In the genomic region with DNA sequence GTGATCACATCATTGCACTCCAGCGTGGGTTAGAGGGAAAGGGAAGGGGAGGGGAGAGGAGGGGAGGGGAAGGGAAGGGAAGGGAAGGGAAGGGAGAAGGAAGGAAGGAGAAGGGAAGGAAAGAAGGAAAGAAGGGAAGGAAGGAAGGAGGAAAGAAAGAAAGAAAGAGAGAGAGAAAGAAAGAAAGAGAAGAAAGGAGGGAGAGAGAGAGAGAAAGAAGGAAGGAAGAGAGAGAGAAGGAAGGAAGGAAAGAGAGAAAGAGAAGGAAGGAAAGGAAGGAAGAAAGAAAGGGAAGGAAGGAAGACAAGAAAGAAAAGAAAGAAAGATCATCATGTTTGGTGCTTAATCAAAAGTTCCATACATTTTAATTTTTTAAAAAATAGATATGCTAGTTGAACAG, we compare ENCODE assay signal across 28 cellular contexts.
"Had no signal": no experiment of that assay in that cellular context is flagged by ENCODE, and none has a peak within 500 bp of the region (broad histone marks: within the 10 kb centered on the region; RNA-seq: fewer than 3 reads in every experiment).

No MANE protein-coding gene starts in this region.

- H3K27ac Mint-ChIP-seq: dendritic cell treated with granulocyte-macrophage colony-stimulating factor and Interleukin-4, amounts not matched to agents 40 ng/mL and 50 ng/mL, for 4 days; effector memory CD8-positive, alpha-beta T cell; endodermal cell had no signal

- H3K27me3 ChIP-seq: colonic mucosa, esophagus squamous epithelium, gastrocnemius medialis, heart left ventricle, heart right ventricle, hepatocyte had no signal

- ATAC-seq: effector memory CD8-positive, alpha-beta T cell; esophagus mucosa; foreskin keratinocyte; gastrocnemius medialis; gastroesophageal sphincter; heart left ventricle; heart right ventricle had no signal

- H3K9me3 ChIP-seq: colonic mucosa, esophagus muscularis mucosa, esophagus squamous epithelium, gastrocnemius medialis, gastroesophageal sphincter, heart left ventricle, heart right ventricle had no signal

- DNase-seq: colonic mucosa; cortex of kidney; dermis blood vessel endothelial cell; effector CD4-positive, alpha-beta T cell; effector CD8-positive, alpha-beta T cell; effector memory CD4-positive, alpha-beta T cell; effector memory CD8-positive, alpha-beta T cell; erythroblast; esophagus squamous epithelium; foreskin fibroblast; foreskin keratinocyte; foreskin melanocyte; gastrocnemius medialis; glutamatergic neuron; heart left ventricle; heart right ventricle had no signal

- H3K4me2 ChIP-seq: hepatocyte had no signal

- H3K36me3 ChIP-seq: colonic mucosa, esophagus muscularis mucosa, esophagus squamous epithelium, gastroesophageal sphincter had no signal

- FAIRE-seq: colon, endometrium, endothelial cell of umbilical vein, frontal cortex had no signal

- H3K79me2 ChIP-seq: hepatocyte had no signal

- H3K27ac ChIP-seq: colonic mucosa, coronary artery, epithelial cell of prostate, esophagus muscularis mucosa, esophagus squamous epithelium, foreskin keratinocyte, gastrocnemius medialis, gastroesophageal sphincter, heart left ventricle, heart right ventricle, hepatocyte had no signal

- H3K4me1 Mint-ChIP-seq: endodermal cell had no signal

- H3K4me3 Mint-ChIP-seq: dendritic cell treated with granulocyte-macrophage colony-stimulating factor and Interleukin-4, amounts not matched to agents 40 ng/mL and 50 ng/mL, for 4 days; effector memory CD8-positive, alpha-beta T cell; endodermal cell had no signal

- H2AFZ ChIP-seq: hepatocyte had no signal

- H3K4me3 ChIP-seq: colonic mucosa, coronary artery, esophagus muscularis mucosa, esophagus squamous epithelium, gastrocnemius medialis, gastroesophageal sphincter, heart left ventricle, heart right ventricle, hepatocyte had no signal

- H3K9me3 Mint-ChIP-seq: dendritic cell treated with granulocyte-macrophage colony-stimulating factor and Interleukin-4, amounts not matched to agents 40 ng/mL and 50 ng/mL, for 4 days; effector memory CD8-positive, alpha-beta T cell; endodermal cell had no signal

- H3K4me1 ChIP-seq: colonic mucosa, esophagus muscularis mucosa, esophagus squamous epithelium, foreskin keratinocyte, gastroesophageal sphincter, heart left ventricle had no signal
